ENCODE assay signal across 1 cellular context in genomic region chr6:139940741-139941712, GRCh38.
TF ChIP-seq lines count a peak whose summit lies in the region.

No MANE protein-coding gene starts in this region.

TF ChIP-seq in K562, 482 proteins besides CTCF, POLR2A, EP300 and RAD21 (continued from another document and continues in another):
- TF ChIP-seq MXI1 (IDR thresholded peaks at IDR 0.05; ENCODE audit: low read depth, low read length) = no peak
- TF ChIP-seq SMAD4 (CRISPR knock-in tag; conservative IDR thresholded peaks at IDR 0.05) = no peak
- no peak for TF ChIP-seq ZNF263 (CRISPR knock-in tag; IDR thresholded peaks at IDR 0.05; ENCODE audit: borderline replicate concordance)
- no peak for TF ChIP-seq CHD2 (IDR thresholded peaks at IDR 0.05; ENCODE audit: low read depth, low read length)
- TF ChIP-seq PRDM10 (IDR thresholded peaks at IDR 0.05; ENCODE audit: partially characterized antibody) = no peak
- TF ChIP-seq BHLHE40 (IDR thresholded peaks at IDR 0.05; ENCODE audit: low read length) = no peak
- TF ChIP-seq MBD2 (IDR thresholded peaks at IDR 0.05; ENCODE audit: borderline replicate concordance, low read depth) = no peak
- no peak for TF ChIP-seq ZNF280A (IDR thresholded peaks at IDR 0.05; ENCODE audit: low read depth, partially characterized antibody)
- TF ChIP-seq DDX20 (tag; IDR thresholded peaks at IDR 0.05; ENCODE audit: low read depth) = no peak
- no peak for TF ChIP-seq ARID4B (CRISPR knock-in tag; IDR thresholded peaks at IDR 0.05)
- no peak for TF ChIP-seq ZNF124 (CRISPR knock-in tag; IDR thresholded peaks at IDR 0.05)
- TF ChIP-seq ZNF764 (CRISPR knock-in tag; IDR thresholded peaks at IDR 0.05; ENCODE audit: low read depth) = no peak
- TF ChIP-seq STAT5B (CRISPR knock-in tag; IDR thresholded peaks at IDR 0.05) = no peak
- TF ChIP-seq GATAD2A (IDR thresholded peaks at IDR 0.05) = no peak
- no peak for TF ChIP-seq PML (IDR thresholded peaks at IDR 0.05; ENCODE audit: low read length)
- TF ChIP-seq FOXJ3 (CRISPR knock-in tag; IDR thresholded peaks at IDR 0.05) = no peak
- TF ChIP-seq MLLT1 (IDR thresholded peaks at IDR 0.05) = no peak
- no peak for TF ChIP-seq NR0B1 (IDR thresholded peaks at IDR 0.05; ENCODE audit: partially characterized antibody)
- TF ChIP-seq E2F1 (CRISPR knock-in tag; IDR thresholded peaks at IDR 0.05) = no peak
- TF ChIP-seq DNMT1 (IDR thresholded peaks at IDR 0.05) = no peak
- peak; percentile 24; the same call in 1 of the 2 replicates for TF ChIP-seq GABPA (tag; conservative IDR thresholded peaks at IDR 0.05; ENCODE audit: low read depth)
- TF ChIP-seq TEAD2 (tag; IDR thresholded peaks at IDR 0.05) = no peak
- TF ChIP-seq NFRKB (IDR thresholded peaks at IDR 0.05; ENCODE audit: low read depth) = 0 out of 2 replicates have a peak, but pooled peaks have one; percentile 28
- TF ChIP-seq ETS2 (tag; IDR thresholded peaks at IDR 0.05; ENCODE audit: borderline replicate concordance, poor library complexity, severe bottlenecking) = no peak
- TF ChIP-seq SIN3A (IDR thresholded peaks at IDR 0.05; ENCODE audit: borderline replicate concordance in 2 of 2, control insufficient read depth in 1 of 2, low read depth in 2 of 2, low read length in 2 of 2) = no peak
- no peak for TF ChIP-seq TFAM (CRISPR knock-in tag; conservative IDR thresholded peaks at IDR 0.05)
- TF ChIP-seq ZNF766 (CRISPR knock-in tag; conservative IDR thresholded peaks at IDR 0.05) = no peak
- peak; percentile 27 to 47; a peak in 3 of 4 replicates for TF ChIP-seq FOXK2 (conservative IDR thresholded peaks at IDR 0.05 in 1 of 2, IDR thresholded peaks at IDR 0.05 in 1 of 2; ENCODE audit: low read depth in 2 of 2)
- TF ChIP-seq KDM2B (CRISPR knock-in tag; IDR thresholded peaks at IDR 0.05) = no peak
- no peak for TF ChIP-seq POLR2AphosphoS5 (IDR thresholded peaks at IDR 0.05; ENCODE audit: control insufficient read depth, insufficient read depth, low read depth, low read length)
- 0 out of 2 replicates have a peak, but pooled peaks have one; percentile 56 for TF ChIP-seq SMARCE1 (IDR thresholded peaks at IDR 0.05)
- no peak for TF ChIP-seq RUNX1 (IDR thresholded peaks at IDR 0.05; ENCODE audit: low read depth)
- no peak for TF ChIP-seq ZNF444 (CRISPR knock-in tag; IDR thresholded peaks at IDR 0.05)
- TF ChIP-seq MAZ (CRISPR knock-in tag; conservative IDR thresholded peaks at IDR 0.05 in 1 of 2, IDR thresholded peaks at IDR 0.05 in 1 of 2) = no peak
- no peak for TF ChIP-seq TBL1XR1 (IDR thresholded peaks at IDR 0.05; ENCODE audit: low read length in 2 of 2)
- TF ChIP-seq ZNF3 (CRISPR knock-in tag; IDR thresholded peaks at IDR 0.05) = no peak
- no peak for TF ChIP-seq BCLAF1 (IDR thresholded peaks at IDR 0.05; ENCODE audit: borderline replicate concordance in 1 of 2, control insufficient read depth in 1 of 2, low read depth in 2 of 2, low read length in 1 of 2)
- TF ChIP-seq HNRNPL (IDR thresholded peaks at IDR 0.05; ENCODE audit: low read depth, low read length) = no peak
- TF ChIP-seq VEZF1 (CRISPR knock-in tag; IDR thresholded peaks at IDR 0.05) = 0 out of 2 replicates have a peak, but pooled peaks have one; percentile 18
- 0 out of 2 replicates have a peak, but pooled peaks have one; percentile 4 for TF ChIP-seq ATF4 (CRISPR knock-in tag; IDR thresholded peaks at IDR 0.05)
- TF ChIP-seq FOXJ2 (tag; IDR thresholded peaks at IDR 0.05) = peak; percentile 83
- no peak for TF ChIP-seq NUFIP1 (IDR thresholded peaks at IDR 0.05; ENCODE audit: partially characterized antibody)
- no peak for TF ChIP-seq RNF2 (IDR thresholded peaks at IDR 0.05)
- no peak for TF ChIP-seq SAFB2 (IDR thresholded peaks at IDR 0.05; ENCODE audit: borderline replicate concordance, low read depth, low read length, severe bottlenecking)
- TF ChIP-seq ZNF431 (CRISPR knock-in tag; IDR thresholded peaks at IDR 0.05) = no peak
